Comparison of ENCODE assay signal across 1 cellular context in the genomic region with DNA sequence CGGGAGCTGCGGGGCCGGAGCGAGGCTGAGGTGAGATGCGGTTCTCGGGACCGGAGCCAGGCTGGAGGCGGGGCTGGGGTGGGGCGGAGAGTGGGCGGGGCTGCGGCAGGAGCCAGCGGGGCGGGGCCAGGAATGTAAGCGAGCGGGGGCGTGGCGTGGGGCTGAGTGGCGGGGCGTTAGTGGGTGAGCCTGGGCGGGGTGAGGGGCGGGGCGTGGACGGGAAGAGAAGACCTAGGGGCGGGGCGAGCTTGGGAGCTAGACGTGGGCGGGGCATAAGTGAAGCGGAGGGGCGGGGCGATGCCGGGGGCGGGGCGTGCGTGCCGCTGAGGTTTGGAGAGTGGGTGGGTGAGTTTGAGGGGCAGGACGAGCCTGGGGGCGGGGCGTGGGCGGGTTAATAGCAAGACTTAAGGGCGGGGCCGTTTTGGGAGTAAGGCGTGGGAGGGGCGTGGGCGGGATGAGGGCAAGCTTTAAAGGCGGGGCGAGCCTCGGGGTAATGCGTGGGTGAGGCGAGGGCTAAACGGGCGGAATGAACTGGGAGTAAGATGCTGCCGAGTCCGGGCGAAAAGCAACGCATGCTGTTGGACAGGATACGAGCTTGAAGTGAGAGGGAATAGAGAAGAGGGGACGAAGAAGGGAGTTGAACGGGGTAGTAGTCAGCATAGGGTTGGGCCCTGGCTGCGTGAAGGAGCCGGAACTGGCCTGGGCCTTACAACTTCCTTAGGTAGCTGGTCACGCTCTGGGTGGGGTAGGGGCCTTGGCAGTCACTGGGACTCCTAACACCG.
TF ChIP-seq lines count a peak whose summit lies in the region.

No MANE protein-coding gene starts in this region.

TF ChIP-seq in HEK293, 187 proteins besides CTCF, POLR2A, EP300 and RAD21 (continued from another document and continues in another):
- TF ChIP-seq, protein P1, sequence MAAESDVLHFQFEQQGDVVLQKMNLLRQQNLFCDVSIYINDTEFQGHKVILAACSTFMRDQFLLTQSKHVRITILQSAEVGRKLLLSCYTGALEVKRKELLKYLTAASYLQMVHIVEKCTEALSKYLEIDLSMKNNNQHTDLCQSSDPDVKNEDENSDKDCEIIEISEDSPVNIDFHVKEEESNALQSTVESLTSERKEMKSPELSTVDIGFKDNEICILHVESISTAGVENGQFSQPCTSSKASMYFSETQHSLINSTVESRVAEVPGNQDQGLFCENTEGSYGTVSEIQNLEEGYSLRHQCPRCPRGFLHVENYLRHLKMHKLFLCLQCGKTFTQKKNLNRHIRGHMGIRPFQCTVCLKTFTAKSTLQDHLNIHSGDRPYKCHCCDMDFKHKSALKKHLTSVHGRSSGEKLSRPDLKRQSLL (tag by site-specific recombination; IDR thresholded peaks at IDR 0.05) = no peak
- TF ChIP-seq ZSCAN16 (tag by site-specific recombination; IDR thresholded peaks at IDR 0.05) (no peak), ZBTB7A (tag by site-specific recombination; IDR thresholded peaks at IDR 0.05; ENCODE audit: low read depth) (no peak), KLF16 (tag by site-specific recombination; IDR thresholded peaks at IDR 0.05) (peak; percentile 53; the same call in 1 of the 2 replicates), ZNF350 (tag by site-specific recombination; IDR thresholded peaks at IDR 0.05) (no peak), ZNF571 (tag by site-specific recombination; IDR thresholded peaks at IDR 0.05) (no peak), RBAK (tag by site-specific recombination; IDR thresholded peaks at IDR 0.05) (no peak), KLF7 (tag by site-specific recombination; IDR thresholded peaks at IDR 0.05; ENCODE audit: borderline replicate concordance) (peak; percentile 23; the same call in 1 of the 2 replicates), ZNF768 (tag by site-specific recombination; IDR thresholded peaks at IDR 0.05) (no peak), ZNF416 (tag by site-specific recombination; IDR thresholded peaks at IDR 0.05) (no peak), ZNF366 (tag by site-specific recombination; conservative IDR thresholded peaks at IDR 0.05) (peak; percentile 56), ZNF37A (tag by site-specific recombination; IDR thresholded peaks at IDR 0.05) (no peak), ZNF423 (tag by site-specific recombination; IDR thresholded peaks at IDR 0.05) (no peak), ZNF501 (tag by site-specific recombination; IDR thresholded peaks at IDR 0.05) (no peak), ZNF624 (tag by site-specific recombination; IDR thresholded peaks at IDR 0.05) (no peak), ZNF214 (tag by site-specific recombination; IDR thresholded peaks at IDR 0.05; ENCODE audit: borderline replicate concordance) (no peak), ZNF335 (tag by site-specific recombination; conservative IDR thresholded peaks at IDR 0.05) (no peak; the same call in none of the 2 replicates), WT1 (tag by site-specific recombination; IDR thresholded peaks at IDR 0.05) (peak; percentile 53; the same call in 1 of the 2 replicates), ZNF510 (tag by site-specific recombination; IDR thresholded peaks at IDR 0.05; ENCODE audit: insufficient replicate concordance) (no peak), SP2 (tag by site-specific recombination; IDR thresholded peaks at IDR 0.05) (peak; percentile 88), OSR2 (tag by site-specific recombination; IDR thresholded peaks at IDR 0.05) (no peak), ZNF239 (tag by site-specific recombination; IDR thresholded peaks at IDR 0.05) (no peak), ZNF394 (tag by site-specific recombination; IDR thresholded peaks at IDR 0.05; ENCODE audit: borderline replicate concordance) (peak; percentile 11; the same call in 1 of the 2 replicates), SP3 (tag by site-specific recombination; IDR thresholded peaks at IDR 0.05) (peak; percentile 93), ZNF174 (tag by site-specific recombination; IDR thresholded peaks at IDR 0.05) (no peak), ZNF23 (tag by site-specific recombination; IDR thresholded peaks at IDR 0.05; ENCODE audit: borderline replicate concordance) (no peak), ZNF658 (tag by site-specific recombination; IDR thresholded peaks at IDR 0.05) (no peak), ZNF596 (tag by site-specific recombination; IDR thresholded peaks at IDR 0.05) (no peak), ZNF670 (tag by site-specific recombination; IDR thresholded peaks at IDR 0.05; ENCODE audit: low read depth) (no peak), ZEB2 (tag by site-specific recombination; IDR thresholded peaks at IDR 0.05) (peak; percentile 17; the same call in 1 of the 2 replicates), ZNF664 (tag by site-specific recombination; IDR thresholded peaks at IDR 0.05) (no peak), ZNF169 (tag by site-specific recombination; IDR thresholded peaks at IDR 0.05) (no peak)
- TF ChIP-seq, protein P2, sequence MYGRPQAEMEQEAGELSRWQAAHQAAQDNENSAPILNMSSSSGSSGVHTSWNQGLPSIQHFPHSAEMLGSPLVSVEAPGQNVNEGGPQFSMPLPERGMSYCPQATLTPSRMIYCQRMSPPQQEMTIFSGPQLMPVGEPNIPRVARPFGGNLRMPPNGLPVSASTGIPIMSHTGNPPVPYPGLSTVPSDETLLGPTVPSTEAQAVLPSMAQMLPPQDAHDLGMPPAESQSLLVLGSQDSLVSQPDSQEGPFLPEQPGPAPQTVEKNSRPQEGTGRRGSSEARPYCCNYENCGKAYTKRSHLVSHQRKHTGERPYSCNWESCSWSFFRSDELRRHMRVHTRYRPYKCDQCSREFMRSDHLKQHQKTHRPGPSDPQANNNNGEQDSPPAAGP (tag by site-specific recombination; IDR thresholded peaks at IDR 0.05) = peak; percentile 90
- TF ChIP-seq, protein P3, sequence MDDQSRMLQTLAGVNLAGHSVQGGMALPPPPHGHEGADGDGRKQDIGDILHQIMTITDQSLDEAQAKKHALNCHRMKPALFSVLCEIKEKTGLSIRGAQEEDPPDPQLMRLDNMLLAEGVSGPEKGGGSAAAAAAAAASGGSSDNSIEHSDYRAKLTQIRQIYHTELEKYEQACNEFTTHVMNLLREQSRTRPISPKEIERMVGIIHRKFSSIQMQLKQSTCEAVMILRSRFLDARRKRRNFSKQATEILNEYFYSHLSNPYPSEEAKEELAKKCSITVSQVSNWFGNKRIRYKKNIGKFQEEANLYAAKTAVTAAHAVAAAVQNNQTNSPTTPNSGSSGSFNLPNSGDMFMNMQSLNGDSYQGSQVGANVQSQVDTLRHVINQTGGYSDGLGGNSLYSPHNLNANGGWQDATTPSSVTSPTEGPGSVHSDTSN (CRISPR knock-in tag; IDR thresholded peaks at IDR 0.05) = no peak; the same call in 1 of the 2 replicates
- TF ChIP-seq, protein P4, sequence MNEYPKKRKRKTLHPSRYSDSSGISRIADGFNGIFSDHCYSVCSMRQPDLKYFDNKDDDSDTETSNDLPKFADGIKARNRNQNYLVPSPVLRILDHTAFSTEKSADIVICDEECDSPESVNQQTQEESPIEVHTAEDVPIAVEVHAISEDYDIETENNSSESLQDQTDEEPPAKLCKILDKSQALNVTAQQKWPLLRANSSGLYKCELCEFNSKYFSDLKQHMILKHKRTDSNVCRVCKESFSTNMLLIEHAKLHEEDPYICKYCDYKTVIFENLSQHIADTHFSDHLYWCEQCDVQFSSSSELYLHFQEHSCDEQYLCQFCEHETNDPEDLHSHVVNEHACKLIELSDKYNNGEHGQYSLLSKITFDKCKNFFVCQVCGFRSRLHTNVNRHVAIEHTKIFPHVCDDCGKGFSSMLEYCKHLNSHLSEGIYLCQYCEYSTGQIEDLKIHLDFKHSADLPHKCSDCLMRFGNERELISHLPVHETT (tag by site-specific recombination; IDR thresholded peaks at IDR 0.05) = no peak
- TF ChIP-seq, protein P5, sequence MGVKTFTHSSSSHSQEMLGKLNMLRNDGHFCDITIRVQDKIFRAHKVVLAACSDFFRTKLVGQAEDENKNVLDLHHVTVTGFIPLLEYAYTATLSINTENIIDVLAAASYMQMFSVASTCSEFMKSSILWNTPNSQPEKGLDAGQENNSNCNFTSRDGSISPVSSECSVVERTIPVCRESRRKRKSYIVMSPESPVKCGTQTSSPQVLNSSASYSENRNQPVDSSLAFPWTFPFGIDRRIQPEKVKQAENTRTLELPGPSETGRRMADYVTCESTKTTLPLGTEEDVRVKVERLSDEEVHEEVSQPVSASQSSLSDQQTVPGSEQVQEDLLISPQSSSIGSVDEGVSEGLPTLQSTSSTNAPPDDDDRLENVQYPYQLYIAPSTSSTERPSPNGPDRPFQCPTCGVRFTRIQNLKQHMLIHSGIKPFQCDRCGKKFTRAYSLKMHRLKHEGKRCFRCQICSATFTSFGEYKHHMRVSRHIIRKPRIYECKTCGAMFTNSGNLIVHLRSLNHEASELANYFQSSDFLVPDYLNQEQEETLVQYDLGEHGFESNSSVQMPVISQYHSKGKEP (tag by site-specific recombination; IDR thresholded peaks at IDR 0.05) = no peak
- TF ChIP-seq, protein P6, sequence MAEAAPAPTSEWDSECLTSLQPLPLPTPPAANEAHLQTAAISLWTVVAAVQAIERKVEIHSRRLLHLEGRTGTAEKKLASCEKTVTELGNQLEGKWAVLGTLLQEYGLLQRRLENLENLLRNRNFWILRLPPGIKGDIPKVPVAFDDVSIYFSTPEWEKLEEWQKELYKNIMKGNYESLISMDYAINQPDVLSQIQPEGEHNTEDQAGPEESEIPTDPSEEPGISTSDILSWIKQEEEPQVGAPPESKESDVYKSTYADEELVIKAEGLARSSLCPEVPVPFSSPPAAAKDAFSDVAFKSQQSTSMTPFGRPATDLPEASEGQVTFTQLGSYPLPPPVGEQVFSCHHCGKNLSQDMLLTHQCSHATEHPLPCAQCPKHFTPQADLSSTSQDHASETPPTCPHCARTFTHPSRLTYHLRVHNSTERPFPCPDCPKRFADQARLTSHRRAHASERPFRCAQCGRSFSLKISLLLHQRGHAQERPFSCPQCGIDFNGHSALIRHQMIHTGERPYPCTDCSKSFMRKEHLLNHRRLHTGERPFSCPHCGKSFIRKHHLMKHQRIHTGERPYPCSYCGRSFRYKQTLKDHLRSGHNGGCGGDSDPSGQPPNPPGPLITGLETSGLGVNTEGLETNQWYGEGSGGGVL (tag by site-specific recombination; IDR thresholded peaks at IDR 0.05) = no peak
- TF ChIP-seq, protein P7, sequence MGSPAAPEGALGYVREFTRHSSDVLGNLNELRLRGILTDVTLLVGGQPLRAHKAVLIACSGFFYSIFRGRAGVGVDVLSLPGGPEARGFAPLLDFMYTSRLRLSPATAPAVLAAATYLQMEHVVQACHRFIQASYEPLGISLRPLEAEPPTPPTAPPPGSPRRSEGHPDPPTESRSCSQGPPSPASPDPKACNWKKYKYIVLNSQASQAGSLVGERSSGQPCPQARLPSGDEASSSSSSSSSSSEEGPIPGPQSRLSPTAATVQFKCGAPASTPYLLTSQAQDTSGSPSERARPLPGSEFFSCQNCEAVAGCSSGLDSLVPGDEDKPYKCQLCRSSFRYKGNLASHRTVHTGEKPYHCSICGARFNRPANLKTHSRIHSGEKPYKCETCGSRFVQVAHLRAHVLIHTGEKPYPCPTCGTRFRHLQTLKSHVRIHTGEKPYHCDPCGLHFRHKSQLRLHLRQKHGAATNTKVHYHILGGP (tag by site-specific recombination; IDR thresholded peaks at IDR 0.05) = no peak
- TF ChIP-seq, protein P8, sequence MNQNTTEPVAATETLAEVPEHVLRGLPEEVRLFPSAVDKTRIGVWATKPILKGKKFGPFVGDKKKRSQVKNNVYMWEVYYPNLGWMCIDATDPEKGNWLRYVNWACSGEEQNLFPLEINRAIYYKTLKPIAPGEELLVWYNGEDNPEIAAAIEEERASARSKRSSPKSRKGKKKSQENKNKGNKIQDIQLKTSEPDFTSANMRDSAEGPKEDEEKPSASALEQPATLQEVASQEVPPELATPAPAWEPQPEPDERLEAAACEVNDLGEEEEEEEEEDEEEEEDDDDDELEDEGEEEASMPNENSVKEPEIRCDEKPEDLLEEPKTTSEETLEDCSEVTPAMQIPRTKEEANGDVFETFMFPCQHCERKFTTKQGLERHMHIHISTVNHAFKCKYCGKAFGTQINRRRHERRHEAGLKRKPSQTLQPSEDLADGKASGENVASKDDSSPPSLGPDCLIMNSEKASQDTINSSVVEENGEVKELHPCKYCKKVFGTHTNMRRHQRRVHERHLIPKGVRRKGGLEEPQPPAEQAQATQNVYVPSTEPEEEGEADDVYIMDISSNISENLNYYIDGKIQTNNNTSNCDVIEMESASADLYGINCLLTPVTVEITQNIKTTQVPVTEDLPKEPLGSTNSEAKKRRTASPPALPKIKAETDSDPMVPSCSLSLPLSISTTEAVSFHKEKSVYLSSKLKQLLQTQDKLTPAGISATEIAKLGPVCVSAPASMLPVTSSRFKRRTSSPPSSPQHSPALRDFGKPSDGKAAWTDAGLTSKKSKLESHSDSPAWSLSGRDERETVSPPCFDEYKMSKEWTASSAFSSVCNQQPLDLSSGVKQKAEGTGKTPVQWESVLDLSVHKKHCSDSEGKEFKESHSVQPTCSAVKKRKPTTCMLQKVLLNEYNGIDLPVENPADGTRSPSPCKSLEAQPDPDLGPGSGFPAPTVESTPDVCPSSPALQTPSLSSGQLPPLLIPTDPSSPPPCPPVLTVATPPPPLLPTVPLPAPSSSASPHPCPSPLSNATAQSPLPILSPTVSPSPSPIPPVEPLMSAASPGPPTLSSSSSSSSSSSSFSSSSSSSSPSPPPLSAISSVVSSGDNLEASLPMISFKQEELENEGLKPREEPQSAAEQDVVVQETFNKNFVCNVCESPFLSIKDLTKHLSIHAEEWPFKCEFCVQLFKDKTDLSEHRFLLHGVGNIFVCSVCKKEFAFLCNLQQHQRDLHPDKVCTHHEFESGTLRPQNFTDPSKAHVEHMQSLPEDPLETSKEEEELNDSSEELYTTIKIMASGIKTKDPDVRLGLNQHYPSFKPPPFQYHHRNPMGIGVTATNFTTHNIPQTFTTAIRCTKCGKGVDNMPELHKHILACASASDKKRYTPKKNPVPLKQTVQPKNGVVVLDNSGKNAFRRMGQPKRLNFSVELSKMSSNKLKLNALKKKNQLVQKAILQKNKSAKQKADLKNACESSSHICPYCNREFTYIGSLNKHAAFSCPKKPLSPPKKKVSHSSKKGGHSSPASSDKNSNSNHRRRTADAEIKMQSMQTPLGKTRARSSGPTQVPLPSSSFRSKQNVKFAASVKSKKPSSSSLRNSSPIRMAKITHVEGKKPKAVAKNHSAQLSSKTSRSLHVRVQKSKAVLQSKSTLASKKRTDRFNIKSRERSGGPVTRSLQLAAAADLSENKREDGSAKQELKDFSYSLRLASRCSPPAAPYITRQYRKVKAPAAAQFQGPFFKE (tag by site-specific recombination; IDR thresholded peaks at IDR 0.05; ENCODE audit: borderline replicate concordance) = no peak
- TF ChIP-seq, protein P9, sequence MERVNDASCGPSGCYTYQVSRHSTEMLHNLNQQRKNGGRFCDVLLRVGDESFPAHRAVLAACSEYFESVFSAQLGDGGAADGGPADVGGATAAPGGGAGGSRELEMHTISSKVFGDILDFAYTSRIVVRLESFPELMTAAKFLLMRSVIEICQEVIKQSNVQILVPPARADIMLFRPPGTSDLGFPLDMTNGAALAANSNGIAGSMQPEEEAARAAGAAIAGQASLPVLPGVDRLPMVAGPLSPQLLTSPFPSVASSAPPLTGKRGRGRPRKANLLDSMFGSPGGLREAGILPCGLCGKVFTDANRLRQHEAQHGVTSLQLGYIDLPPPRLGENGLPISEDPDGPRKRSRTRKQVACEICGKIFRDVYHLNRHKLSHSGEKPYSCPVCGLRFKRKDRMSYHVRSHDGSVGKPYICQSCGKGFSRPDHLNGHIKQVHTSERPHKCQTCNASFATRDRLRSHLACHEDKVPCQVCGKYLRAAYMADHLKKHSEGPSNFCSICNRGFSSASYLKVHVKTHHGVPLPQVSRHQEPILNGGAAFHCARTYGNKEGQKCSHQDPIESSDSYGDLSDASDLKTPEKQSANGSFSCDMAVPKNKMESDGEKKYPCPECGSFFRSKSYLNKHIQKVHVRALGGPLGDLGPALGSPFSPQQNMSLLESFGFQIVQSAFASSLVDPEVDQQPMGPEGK (tag by site-specific recombination; IDR thresholded peaks at IDR 0.05) = peak; percentile 85
